Comparison of ENCODE assay signal across 1 cellular context in genomic region chr15:101305820-101306255, GRCh38.
A peak's percentile ranks its signal among the peaks of the same experiment; 100 is the strongest.
TF ChIP-seq lines count a peak whose summit lies in the region.

No MANE protein-coding gene starts in this region.

TF ChIP-seq in K562, 482 proteins besides CTCF, POLR2A, EP300 and RAD21:
- TF ChIP-seq KDM4B (IDR thresholded peaks at IDR 0.05; ENCODE audit: borderline replicate concordance in 2 of 2, low read depth in 1 of 2) (no peak), EGR1 (conservative IDR thresholded peaks at IDR 0.05) (0 out of 2 replicates have a peak, but pooled peaks have one; percentile 42)
